ENCODE assay signal across 16 cellular contexts in the genomic region with DNA sequence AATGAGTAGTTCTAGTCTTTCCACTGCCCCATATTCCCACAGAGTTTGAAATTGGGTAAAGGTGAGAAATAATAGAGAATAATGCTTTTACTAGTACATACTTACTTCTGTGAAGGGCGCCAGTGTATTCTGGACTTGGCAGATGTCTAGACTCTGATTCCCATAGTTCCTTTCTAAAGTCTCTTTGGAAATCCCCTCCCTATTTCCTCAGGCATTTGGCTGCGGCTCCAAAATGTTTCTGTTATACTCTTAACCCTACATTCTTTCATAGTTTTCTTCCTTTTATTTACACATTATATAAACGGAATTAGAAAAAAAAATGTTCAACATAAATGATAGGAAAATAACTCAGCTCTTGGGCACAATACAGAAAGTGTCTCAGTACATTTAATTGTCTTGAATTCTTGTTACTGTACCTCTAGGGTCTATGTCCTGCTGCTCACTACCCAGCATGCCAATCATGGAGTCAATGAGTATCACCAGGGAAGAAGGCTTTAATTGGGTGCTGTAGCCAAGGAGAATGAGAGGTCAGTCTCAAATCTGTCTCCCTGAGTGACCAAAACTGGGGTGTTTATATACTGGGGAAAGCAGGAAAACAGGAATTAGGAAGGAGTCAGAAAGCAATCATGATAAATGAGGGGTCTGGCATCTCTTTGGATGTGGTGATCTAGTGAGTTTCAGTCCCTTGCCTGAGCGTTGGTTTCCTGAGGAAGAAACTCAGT.
DNase-seq lines count a peak whose midpoint lies in the region; ATAC-seq and TF ChIP-seq lines count a peak whose summit lies in the region.
"Had no signal": no experiment of that assay in that cellular context is flagged by ENCODE, and none has a peak within 500 bp of the region (broad histone marks: within the 10 kb centered on the region; RNA-seq: fewer than 3 reads in every experiment).

No MANE protein-coding gene starts in this region.

- peak overlapping the region; percentile 36 for H2AK5ac ChIP-seq in mesenchymal stem cell (ENCODE audit: low read length, severe bottlenecking)

- peak; percentile 13 for DNase-seq in HCEC 1CT
- DNase-seq in SJSA1 (ENCODE audit: low read depth in 1 of 2, low spot score in 2 of 2) = peak; percentile 60 to 81
- no peak for DNase-seq in endothelial cell (ENCODE audit: low spot score)
- DNase-seq in mesenchymal stem cell = peak; percentile 35
- DNase-seq in smooth muscle cell (lab: John Stamatoyannopoulos, UW; ENCODE audit: unreplicated experiment) = no peak
- no peak for DNase-seq in tibial nerve (ENCODE audit: low spot score in 2 of 2)
- DNase-seq: C1 segment of cervical spinal cord; DND-41; MM.1S; NCI-H1105; NCI-H1694 treated with DMSO at 0.1 percent for 48 hours; NCI-H446; NK-92 treated with Interleukin-12 subunit alpha and Interleukin-12 subunit beta, amount 100 ng/mL, for 24 hours had no signal

- H3K4me3 Mint-ChIP-seq in endothelial cell (ENCODE audit: unreplicated experiment) = no peak overlapping the region

- H2BK12ac ChIP-seq in mesenchymal stem cell (ENCODE audit: low read length in 2 of 2) = no peak overlapping the region

- peak overlapping the region; percentile 69 for H3K27ac ChIP-seq in SJSA1
- H3K27ac ChIP-seq in mesenchymal stem cell (ENCODE audit: low read length, poor library complexity, severe bottlenecking) = no peak overlapping the region
- no peak overlapping the region for H3K27ac ChIP-seq in smooth muscle cell (ENCODE audit: low read depth)
- no peak overlapping the region for H3K27ac ChIP-seq in tibial nerve

- TF ChIP-seq EP300 in tibial nerve (IDR thresholded peaks at IDR 0.05) = no peak

- no peaks in the 10 kb centered on the region for H4K20me1 ChIP-seq in smooth muscle cell (ENCODE audit: low read depth)

- H2BK120ac ChIP-seq in mesenchymal stem cell (ENCODE audit: low read depth, low read length) = no peak overlapping the region

- peaks cover 8% of the 10 kb centered on the region for H3K36me3 Mint-ChIP-seq in endothelial cell (ENCODE audit: low read depth, unreplicated experiment)

- H3K27me3 ChIP-seq in SJSA1 (replicated peaks) = no peaks in the 10 kb centered on the region
- H3K27me3 ChIP-seq in mesenchymal stem cell (ENCODE audit: control insufficient read depth in 1 of 2, insufficient read depth in 1 of 2, low read length in 2 of 2) = no peaks in the 10 kb centered on the region
- no peaks in the 10 kb centered on the region for H3K27me3 ChIP-seq in smooth muscle cell (ENCODE audit: low read depth)
- H3K27me3 ChIP-seq in tibial nerve = no peaks in the 10 kb centered on the region

- no peak overlapping the region for H3K4me3 ChIP-seq in SJSA1
- no peak overlapping the region for H3K4me3 ChIP-seq in mesenchymal stem cell (ENCODE audit: insufficient read depth in 1 of 2, low read depth in 1 of 2, low read length in 2 of 2)
- no peak overlapping the region for H3K4me3 ChIP-seq in smooth muscle cell
- no peak overlapping the region for H3K4me3 ChIP-seq in tibial nerve

- H3K36me3 ChIP-seq in SJSA1 = no peaks in the 10 kb centered on the region
- no peaks in the 10 kb centered on the region for H3K36me3 ChIP-seq in mesenchymal stem cell (ENCODE audit: control insufficient read depth in 1 of 2, insufficient read depth in 2 of 2, low read depth in 1 of 2, low read length in 2 of 2)
- H3K36me3 ChIP-seq in smooth muscle cell (ENCODE audit: low read depth) = no peaks in the 10 kb centered on the region
- H3K36me3 ChIP-seq in tibial nerve = no peaks in the 10 kb centered on the region

- peaks cover 24% of the 10 kb centered on the region for H3K4me1 Mint-ChIP-seq in endothelial cell (ENCODE audit: unreplicated experiment)

- no peak overlapping the region for H3K18ac ChIP-seq in mesenchymal stem cell (ENCODE audit: low read depth in 1 of 2, low read length in 2 of 2)

- peaks cover 5% of the 10 kb centered on the region for H3K27me3 Mint-ChIP-seq in endothelial cell (ENCODE audit: unreplicated experiment)

- ATAC-seq in GM21367 (IDR thresholded peaks at IDR 0.05; ENCODE audit: unreplicated experiment) (no peak), HG02884 (IDR thresholded peaks at IDR 0.05; ENCODE audit: unreplicated experiment) (no peak)
- ATAC-seq: HepG2 had no signal

- H3K4ac ChIP-seq in mesenchymal stem cell (ENCODE audit: low read depth in 1 of 2, low read length in 2 of 2) = no peak overlapping the region

- H3K9me3 ChIP-seq in SJSA1 (replicated peaks) (no peaks in the 10 kb centered on the region; the same call in 1 of the 2 replicates), mesenchymal stem cell (ENCODE audit: control insufficient read depth, low read length) (no peaks in the 10 kb centered on the region), smooth muscle cell (replicated peaks; ENCODE audit: low read depth) (no peaks in the 10 kb centered on the region), tibial nerve (no peaks in the 10 kb centered on the region)

- peaks cover 6% of the 10 kb centered on the region for H3F3A ChIP-seq in smooth muscle cell (ENCODE audit: low read depth)

- H2BK15ac ChIP-seq in mesenchymal stem cell (ENCODE audit: low read depth, poor library complexity, severe bottlenecking) = no peak overlapping the region

- H3K23ac ChIP-seq in mesenchymal stem cell (ENCODE audit: low read length in 2 of 2) = no peak overlapping the region

- no peak overlapping the region for H2BK5ac ChIP-seq in mesenchymal stem cell (ENCODE audit: low read depth, low read length, poor library complexity, severe bottlenecking)

- no peaks in the 10 kb centered on the region for H3K79me2 ChIP-seq in smooth muscle cell (ENCODE audit: low read depth)

- H4K8ac ChIP-seq in mesenchymal stem cell (ENCODE audit: low read length) = no peak overlapping the region

- H3K4me1 ChIP-seq in SJSA1 (replicated peaks) = peaks cover 72% of the 10 kb centered on the region
- peaks cover 2% of the 10 kb centered on the region for H3K4me1 ChIP-seq in mesenchymal stem cell (ENCODE audit: control insufficient read depth, insufficient read depth, low read depth, low read length)
- no peaks in the 10 kb centered on the region for H3K4me1 ChIP-seq in smooth muscle cell (ENCODE audit: low read depth)
- peaks cover 0 to 14% (median 0%) of the 10 kb centered on the region in 4 donors for H3K4me1 ChIP-seq in tibial nerve

- WGBS in mesenchymal stem cell = 95% methylated on average over 3 of the region's 4 CpGs
- WGBS in smooth muscle cell (ENCODE audit: low lambda C conversion rate) = 95% methylated on average over 4 of the region's 4 CpGs
- WGBS in tibial nerve, 2 donors = 38 to 40% methylated on average over 4 of the region's 4 CpGs

- H3K79me1 ChIP-seq in mesenchymal stem cell (replicated peaks; ENCODE audit: low read length, poor library complexity, severe bottlenecking) = no peaks in the 10 kb centered on the region

- TF ChIP-seq CTCF in endothelial cell (IDR thresholded peaks at IDR 0.05; ENCODE audit: unreplicated experiment) (no peak), smooth muscle cell (IDR thresholded peaks at IDR 0.05; ENCODE audit: borderline replicate concordance, insufficient read depth, poor library complexity, severe bottlenecking) (no peak), tibial nerve (IDR thresholded peaks at IDR 0.05) (no peak)

- H3K4me2 ChIP-seq in mesenchymal stem cell (ENCODE audit: low read length, poor library complexity, severe bottlenecking) (no peak overlapping the region), smooth muscle cell (no peak overlapping the region)

- no peak for TF ChIP-seq POLR2A in tibial nerve (IDR thresholded peaks at IDR 0.05)

- no peak overlapping the region for H4K91ac ChIP-seq in mesenchymal stem cell (ENCODE audit: low read length)

- H3K14ac ChIP-seq in mesenchymal stem cell (ENCODE audit: low read length in 2 of 2) = no peak overlapping the region

- no peaks in the 10 kb centered on the region for H3K9me3 Mint-ChIP-seq in endothelial cell (ENCODE audit: unreplicated experiment)

- H3K9ac ChIP-seq in mesenchymal stem cell (ENCODE audit: low read length) = no peak overlapping the region
- H3K9ac ChIP-seq in smooth muscle cell (ENCODE audit: low read depth) = no peak overlapping the region

- peak overlapping the region; percentile 96 for H3K27ac Mint-ChIP-seq in endothelial cell (ENCODE audit: unreplicated experiment)

- H2AFZ ChIP-seq in mesenchymal stem cell (ENCODE audit: low read depth, low read length) (no peak overlapping the region), smooth muscle cell (ENCODE audit: low read depth) (no peak overlapping the region)

Comparison
In these comparisons a context has a peak if more than half of its experiments do, and no peak if none do; other contexts are left out.
1. DNase-seq: peak in HCEC 1CT (single experiment), SJSA1 (2 of 2) and mesenchymal stem cell (single experiment); none in endothelial cell (single experiment), smooth muscle cell (single experiment) and tibial nerve (0 of 2).